ENCODE assay signal across 8 cellular contexts in the genomic region with DNA sequence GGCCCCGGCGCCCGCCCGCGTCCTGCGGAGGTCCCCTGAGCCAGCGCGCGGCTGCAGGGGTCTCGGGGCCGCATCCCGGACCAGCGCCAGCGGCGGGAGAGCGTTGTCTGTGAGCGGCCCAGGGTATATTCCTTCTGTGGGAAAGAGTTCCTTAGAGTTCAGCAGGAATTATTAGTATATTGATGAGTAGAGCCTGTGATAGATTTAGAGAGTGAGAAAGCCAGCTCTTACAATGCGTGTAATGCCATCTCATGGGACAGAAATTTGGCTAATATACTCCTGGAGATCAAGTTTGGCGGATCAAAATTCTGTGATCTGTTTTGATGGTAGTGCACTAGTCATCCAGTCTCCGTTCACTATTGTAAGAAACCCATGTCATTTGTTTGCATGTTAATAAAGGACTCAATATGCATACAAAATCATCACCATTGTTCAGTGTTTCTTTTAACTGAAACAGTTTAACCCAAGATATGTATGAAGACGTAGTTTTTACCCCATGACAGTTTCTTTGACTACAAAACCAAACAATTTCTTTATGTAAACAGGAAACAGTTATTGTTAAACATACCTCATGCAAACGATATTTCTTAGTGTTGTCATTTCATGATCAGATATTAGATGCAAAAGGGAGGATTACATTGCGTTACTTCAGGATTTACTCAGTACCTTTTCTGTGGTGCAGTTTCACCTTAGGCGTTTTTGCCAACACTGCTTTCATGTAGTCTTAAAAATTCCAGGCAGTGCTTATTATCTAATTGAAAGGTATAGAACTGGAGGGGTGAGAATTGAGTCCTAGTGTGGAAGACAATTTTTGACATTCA. TPM values are rescaled to one million over a fixed set of nuclear protein-coding genes. Genes with fewer than 3 reads are reported as not detected.
A peak's percentile ranks its signal among the peaks of the same experiment; 100 is the strongest.
DNase-seq lines count a peak whose midpoint lies in the region; ATAC-seq, FAIRE-seq and TF ChIP-seq lines count a peak whose summit lies in the region.

No MANE protein-coding gene starts in this region.

- peak; percentile 7 for DNase-seq in GM03348 (ENCODE audit: low spot score)
- DNase-seq in NCI-H526 (lab: John Stamatoyannopoulos, UW) = peak; percentile 38 to 62
- DNase-seq in pancreas = no peak
- DNase-seq in activated naive CD4-positive, alpha-beta T cell treated with anti-CD3 and anti-CD28 coated beads, Interleukin-2, amount 50 U/mL, for 72 hours (ENCODE audit: low spot score in 2 of 2) = no peak

- no peaks in the 10 kb centered on the region for H3K9me3 ChIP-seq in esophagus (ENCODE audit: control insufficient read depth in 2 of 2, insufficient read depth in 1 of 2, low read depth in 1 of 2, low read length in 1 of 2)
- H3K9me3 ChIP-seq in pancreas = no peaks in the 10 kb centered on the region

- ATAC-seq in pancreas (no peak), GM21360 (IDR thresholded peaks at IDR 0.05; ENCODE audit: unreplicated experiment) (no peak), GM21717 (IDR thresholded peaks at IDR 0.05; ENCODE audit: unreplicated experiment) (no peak), HG03342 (IDR thresholded peaks at IDR 0.05; ENCODE audit: unreplicated experiment) (no peak)
- ATAC-seq in activated naive CD4-positive, alpha-beta T cell treated with anti-CD3 and anti-CD28 coated beads, Interleukin-2, amount 50 U/mL, for 72 hours = no peak

- no peak overlapping the region for H3K27ac Mint-ChIP-seq in activated naive CD4-positive, alpha-beta T cell treated with anti-CD3 and anti-CD28 coated beads, Interleukin-2, amount 50 U/mL, for 72 hours

- H3K9me3 Mint-ChIP-seq in activated naive CD4-positive, alpha-beta T cell treated with anti-CD3 and anti-CD28 coated beads, Interleukin-2, amount 50 U/mL, for 72 hours = no peaks in the 10 kb centered on the region

- H3K27ac ChIP-seq in esophagus (ENCODE audit: low read depth in 2 of 2, low read length in 1 of 2) = peak overlapping the region; percentile 36 to 42
- peak overlapping the region; percentile 82 to 94 (median 90) for H3K27ac ChIP-seq in pancreas

- H3K4me3 ChIP-seq in esophagus (ENCODE audit: low read depth in 1 of 2, low read length in 2 of 2) (peak overlapping the region; percentile 69 to 79), pancreas (peak overlapping the region; percentile 72 to 90 (median 84))

- no peaks in the 10 kb centered on the region for H3K27me3 ChIP-seq in esophagus (ENCODE audit: control insufficient read depth in 1 of 2, insufficient read depth in 2 of 2, low read length in 2 of 2)
- H3K27me3 ChIP-seq in pancreas = no peaks in the 10 kb centered on the region

- FAIRE-seq in pancreas (lab: Jason Lieb, UNC) = no peak

- intact Hi-C loops in pancreas (cut with DNase I) = no loop called here

- no peaks in the 10 kb centered on the region for H3K4me1 ChIP-seq in esophagus (ENCODE audit: control insufficient read depth in 2 of 2, insufficient read depth in 2 of 2, low read length in 1 of 2)
- H3K4me1 ChIP-seq in pancreas = no peaks in the 10 kb centered on the region

- TF ChIP-seq CTCF in pancreas (IDR thresholded peaks at IDR 0.05) = no peak

- H3K36me3 ChIP-seq in esophagus (ENCODE audit: control insufficient read depth in 2 of 2, insufficient read depth in 2 of 2, low read length in 1 of 2) = no peaks in the 10 kb centered on the region
- H3K36me3 ChIP-seq in pancreas = no peaks in the 10 kb centered on the region

- H3K36me3 Mint-ChIP-seq in activated naive CD4-positive, alpha-beta T cell treated with anti-CD3 and anti-CD28 coated beads, Interleukin-2, amount 50 U/mL, for 72 hours = peaks cover 0 to 6% of the 10 kb centered on the region in 2 donors

- WGBS in esophagus, 2 donors = 4 to 6% methylated on average over 22 to 24 of the region's 24 CpGs
- WGBS in pancreas, 2 donors = 3 to 5% methylated on average over 24 of the region's 24 CpGs

RNA-seq across cellular contexts. Expression of a gene that starts 9.9 kb away (rescaled TPM):
- 1 to 10 TPM; 4.2 to 6.3 TPM for polyA plus RNA-seq in esophagus
- total RNA-seq in pancreas = 10 to 100 TPM in 1 of 6 donors, 1 to 10 TPM in 5; 1.5 to 14.1 (median 2.7) TPM
- 1 to 10 TPM; 2.7 to 6.2 TPM for polyA plus RNA-seq in pancreas
- not detected for total RNA-seq in activated naive CD4-positive, alpha-beta T cell treated with anti-CD3 and anti-CD28 coated beads, Interleukin-2, amount 50 U/mL, for 72 hours

Comparison
In these comparisons a context has a peak if more than half of its experiments do, and no peak if none do; other contexts are left out.
1. DNase-seq: peak in GM03348 (single experiment) and NCI-H526 (2 of 2); none in pancreas (0 of 6) and activated naive CD4-positive, alpha-beta T cell treated with anti-CD3 and anti-CD28 coated beads, Interleukin-2, amount 50 U/mL, for 72 hours (0 of 2).